Comparison of ENCODE assay signal across 1 cellular context in the genomic region with DNA sequence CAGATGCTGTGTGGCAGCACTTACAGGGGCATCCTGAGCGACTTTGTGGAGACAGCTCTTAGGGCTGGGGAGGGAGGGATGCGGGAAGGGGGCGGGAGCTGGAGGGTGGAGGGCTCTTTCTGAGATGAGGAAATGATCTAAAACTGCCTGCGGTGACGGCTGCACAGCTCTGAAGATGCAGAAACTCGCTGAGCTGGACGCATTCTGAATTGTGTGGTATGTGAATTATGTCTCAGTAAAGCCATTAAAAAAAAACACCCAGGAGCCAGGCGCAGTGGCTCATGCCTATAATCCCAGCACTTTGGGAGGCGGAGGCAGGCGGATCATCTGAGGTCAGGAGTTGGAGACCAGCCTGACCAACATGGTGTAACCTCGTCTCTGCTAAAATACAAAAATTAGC.
TF ChIP-seq lines count a peak whose summit lies in the region.

No MANE protein-coding gene starts in this region.

TF ChIP-seq in IMR-90, 13 proteins besides CTCF, POLR2A, EP300 and RAD21:
- no peak for TF ChIP-seq MAFK (IDR thresholded peaks at IDR 0.05; ENCODE audit: low read depth, low read length)
- TF ChIP-seq CHD1 (IDR thresholded peaks at IDR 0.05; ENCODE audit: low read depth, low read length) = no peak
- no peak for TF ChIP-seq SMC3 (IDR thresholded peaks at IDR 0.05; ENCODE audit: low read depth, low read length)
- no peak for TF ChIP-seq RFX5 (IDR thresholded peaks at IDR 0.05; ENCODE audit: low read depth, low read length)
- no peak for TF ChIP-seq MAZ (IDR thresholded peaks at IDR 0.05; ENCODE audit: borderline replicate concordance, low read depth, low read length)
- no peak for TF ChIP-seq NFE2L2 (IDR thresholded peaks at IDR 0.05; ENCODE audit: low read depth, low read length)
- TF ChIP-seq BHLHE40 (IDR thresholded peaks at IDR 0.05; ENCODE audit: low read depth, low read length) = no peak
- TF ChIP-seq RCOR1 (IDR thresholded peaks at IDR 0.05; ENCODE audit: insufficient replicate concordance, low read length) = no peak
- TF ChIP-seq MXI1 (IDR thresholded peaks at IDR 0.05; ENCODE audit: borderline replicate concordance, low read depth, low read length) = no peak
- TF ChIP-seq FOS (IDR thresholded peaks at IDR 0.05; ENCODE audit: low read depth, low read length) = no peak
- TF ChIP-seq, protein P1, sequence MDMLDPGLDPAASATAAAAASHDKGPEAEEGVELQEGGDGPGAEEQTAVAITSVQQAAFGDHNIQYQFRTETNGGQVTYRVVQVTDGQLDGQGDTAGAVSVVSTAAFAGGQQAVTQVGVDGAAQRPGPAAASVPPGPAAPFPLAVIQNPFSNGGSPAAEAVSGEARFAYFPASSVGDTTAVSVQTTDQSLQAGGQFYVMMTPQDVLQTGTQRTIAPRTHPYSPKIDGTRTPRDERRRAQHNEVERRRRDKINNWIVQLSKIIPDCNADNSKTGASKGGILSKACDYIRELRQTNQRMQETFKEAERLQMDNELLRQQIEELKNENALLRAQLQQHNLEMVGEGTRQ (IDR thresholded peaks at IDR 0.05; ENCODE audit: low read depth, low read length) = no peak
- no peak for TF ChIP-seq CEBPB (IDR thresholded peaks at IDR 0.05; ENCODE audit: low read depth, low read length)
- no peak for TF ChIP-seq ELK1 (IDR thresholded peaks at IDR 0.05; ENCODE audit: borderline replicate concordance, low read depth, low read length)
